22 cellular contexts compared by ENCODE assay signal in the genomic region with DNA sequence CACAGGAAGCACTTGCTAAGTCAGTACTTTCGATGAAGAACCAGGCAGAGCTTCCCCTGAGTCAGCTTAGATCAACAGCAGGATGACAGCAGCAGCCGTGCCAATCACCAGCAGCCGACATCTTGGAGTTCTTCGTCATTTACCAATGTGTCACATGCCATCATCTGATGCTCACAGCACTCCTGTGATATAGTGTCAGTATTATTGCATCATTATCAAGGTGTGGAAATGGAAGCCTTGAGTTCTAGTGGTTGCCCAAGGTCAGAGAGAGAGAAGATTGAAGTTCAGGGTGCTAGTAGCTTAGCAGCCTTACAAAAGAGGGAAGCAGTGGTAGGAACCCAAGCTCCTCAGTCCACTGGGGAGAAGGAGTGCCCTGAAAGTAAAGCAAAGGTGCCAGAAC.
DNase-seq lines count a peak whose midpoint lies in the region; ATAC-seq, FAIRE-seq and TF ChIP-seq lines count a peak whose summit lies in the region.
"Had no signal": no experiment of that assay in that cellular context is flagged by ENCODE, and none has a peak within 500 bp of the region (broad histone marks: within the 10 kb centered on the region; RNA-seq: fewer than 3 reads in every experiment).

No MANE protein-coding gene starts in this region.

- H2AK9ac ChIP-seq in IMR-90 (replicated peaks; ENCODE audit: low read depth, low read length, poor library complexity) = no peak overlapping the region

- H2BK12ac ChIP-seq in neuronal stem cell (ENCODE audit: low read length) = no peak overlapping the region

- no peak for ATAC-seq in IMR-90 (ENCODE audit: low read depth)
- ATAC-seq in K562 = no peak
- ATAC-seq in GM21390 (IDR thresholded peaks at IDR 0.05; ENCODE audit: unreplicated experiment) = no peak
- ATAC-seq: HCT116 had no signal

- no peak for TF ChIP-seq POLR2A in IMR-90 (IDR thresholded peaks at IDR 0.05; ENCODE audit: low read depth, low read length)
- TF ChIP-seq POLR2A in K562 (conservative IDR thresholded peaks at IDR 0.05) = no peak

- FAIRE-seq in K562 (lab: Jason Lieb, UNC) = no peak
- FAIRE-seq: GM12891, GM19239, HTR-8/SVneo had no signal

- H3K4ac ChIP-seq in IMR-90 (ENCODE audit: low read depth, low read length) (no peak overlapping the region), neuronal stem cell (ENCODE audit: low read length) (no peak overlapping the region)

- POLR2A ChIA-PET in IMR-90 (lab: Charles Lee; ENCODE audit: unreplicated experiment) = no interaction called here
- POLR2A ChIA-PET in K562 (lab: Yijun Ruan, JAX) = no interaction called here

- H3K4me2 ChIP-seq in IMR-90 (ENCODE audit: low read depth, low read length) (no peak overlapping the region), MM.1S (ENCODE audit: low read depth, low read length) (no peak overlapping the region), K562 (ENCODE audit: insufficient read depth, low read length) (no peak overlapping the region), neuronal stem cell (ENCODE audit: insufficient read depth, low read length, poor library complexity, severe bottlenecking) (no peak overlapping the region)

- H3K56ac ChIP-seq in IMR-90 (ENCODE audit: extremely low read depth, insufficient read depth, low read length) = no peak overlapping the region

- H3K9ac ChIP-seq in IMR-90 (ENCODE audit: low read depth, low read length) (no peak overlapping the region), MM.1S (ENCODE audit: low read length) (no peak overlapping the region), K562 (ENCODE audit: insufficient read depth in 1 of 2, low read depth in 2 of 2, low read length in 2 of 2) (no peak overlapping the region), neuronal stem cell (ENCODE audit: low read depth, low read length, poor library complexity) (no peak overlapping the region)

- H3K14ac ChIP-seq in IMR-90 (replicated peaks; ENCODE audit: low read depth, low read length) = no peak overlapping the region
- H3K14ac ChIP-seq in neuronal stem cell (ENCODE audit: low read length) = peak overlapping the region; percentile 77

- TF ChIP-seq RAD21 in IMR-90 (IDR thresholded peaks at IDR 0.05; ENCODE audit: low read length) (no peak), K562 (CRISPR knock-in tag; conservative IDR thresholded peaks at IDR 0.05 in 1 of 2, IDR thresholded peaks at IDR 0.05 in 1 of 2) (no peak)

- H2AFZ ChIP-seq in IMR-90 (replicated peaks; ENCODE audit: low read length, poor library complexity) = no peak overlapping the region
- no peak overlapping the region for H2AFZ ChIP-seq in MM.1S (ENCODE audit: low read length)
- no peak overlapping the region for H2AFZ ChIP-seq in K562 (ENCODE audit: low read depth, low read length)
- no peak overlapping the region for H2AFZ ChIP-seq in neuronal stem cell (ENCODE audit: low read length)

- no peak overlapping the region for H4K8ac ChIP-seq in IMR-90 (ENCODE audit: low read depth in 2 of 2, low read length in 2 of 2)
- no peak overlapping the region for H4K8ac ChIP-seq in neuronal stem cell (ENCODE audit: low read depth, low read length)

- intact Hi-C loops in IMR-90 (cut with micrococcal nuclease) (no loop called here), K562 (cut with micrococcal nuclease) (no loop called here)

- no peaks in the 10 kb centered on the region for H3K36me3 ChIP-seq in IMR-90 (ENCODE audit: control insufficient read depth, insufficient read depth, low read length)
- H3K36me3 ChIP-seq in MM.1S (replicated peaks; ENCODE audit: insufficient read depth, low read length) = no peaks in the 10 kb centered on the region
- H3K36me3 ChIP-seq in K562 (ENCODE audit: control insufficient read depth, insufficient read depth, low read length) = no peaks in the 10 kb centered on the region
- no peaks in the 10 kb centered on the region for H3K36me3 ChIP-seq in neuronal stem cell (replicated peaks in 1 of 2; ENCODE audit: control insufficient read depth in 2 of 2, insufficient read depth in 2 of 2, low read length in 2 of 2)
- H3K36me3 ChIP-seq: BE2C had no signal

- H2AK5ac ChIP-seq in IMR-90 (ENCODE audit: low read depth, low read length) = no peak overlapping the region
- no peak overlapping the region for H2AK5ac ChIP-seq in neuronal stem cell (ENCODE audit: low read depth, low read length)

- dilution Hi-C loops in IMR-90 (cut with HindIII; ENCODE audit: low sequenced_read_pairs, unreplicated experiment) = no loop called here

- WGBS in IMR-90 (ENCODE audit: extremely low coverage in 2 of 2, insufficient read length in 1 of 2), 2 experiments = 0% methylated on average over 1 of the region's 4 CpGs; no CpG with 5 or more reads in 1 of the 2 experiments
- 1% methylated on average over 4 of the region's 4 CpGs for WGBS in K562 (ENCODE audit: insufficient coverage, low coverage, missing lambda C conversion rate)
- no CpG with 5 or more reads among the region's 4 CpGs for WGBS in neuronal stem cell (ENCODE audit: extremely low coverage in 2 of 2, insufficient read length in 2 of 2, insufficient replicate concordance in 1 of 2), 2 donors

- no peak for TF ChIP-seq CTCF in IMR-90 (conservative IDR thresholded peaks at IDR 0.05; ENCODE audit: low read depth, low read length)
- TF ChIP-seq CTCF in MM.1S (IDR thresholded peaks at IDR 0.05; ENCODE audit: low read length) = no peak
- no peak for TF ChIP-seq CTCF in K562 (IDR thresholded peaks at IDR 0.05 in 2 of 3, conservative IDR thresholded peaks at IDR 0.05 in 1 of 3; ENCODE audit: insufficient read depth in 2 of 3, low read depth in 1 of 3, low read length in 3 of 3)

- BruUV-seq in IMR-90 (replicated peaks; lab: Mats Ljungman, UMichigan) = no TSS peak
- no TSS peak for BruUV-seq in K562 (replicated peaks; lab: Mats Ljungman, UMichigan)

- H3F3A ChIP-seq in MM.1S (ENCODE audit: insufficient read depth, low read length) = no peaks in the 10 kb centered on the region

- H3K4me3 ChIP-seq in IMR-90 (ENCODE audit: insufficient read depth, low read depth, low read length) (no peak overlapping the region), MM.1S (ENCODE audit: low read length) (no peak overlapping the region), K562 (no peak overlapping the region), neuronal stem cell (ENCODE audit: low read length in 2 of 2) (no peak overlapping the region)

- H4K5ac ChIP-seq in IMR-90 (ENCODE audit: low read depth, low read length) = no peak overlapping the region

- H3K27me3 ChIP-seq in IMR-90 (ENCODE audit: control insufficient read depth, insufficient read depth, low read length) = no peaks in the 10 kb centered on the region
- H3K27me3 ChIP-seq in MM.1S (replicated peaks; ENCODE audit: insufficient read depth, low read length) = peaks cover 23% of the 10 kb centered on the region
- peaks cover 0 to 7% of the 10 kb centered on the region in 2 experiments; a peak in 2 of 5 replicates for H3K27me3 ChIP-seq in K562 (ENCODE audit: control insufficient read depth in 2 of 2, insufficient read depth in 2 of 2, low read length in 2 of 2)
- peaks cover 0 to 3% (median 0%) of the 10 kb centered on the region in 3 experiments for H3K27me3 ChIP-seq in neuronal stem cell (ENCODE audit: control insufficient read depth in 3 of 3, insufficient read depth in 3 of 3, low read depth in 1 of 3, low read length in 3 of 3)
- H3K27me3 ChIP-seq: BE2C had no signal

- H3K27ac ChIP-seq in IMR-90 (ENCODE audit: insufficient read depth, low read length) (no peak overlapping the region), MM.1S (ENCODE audit: low read length) (no peak overlapping the region), K562 (ENCODE audit: extremely low read depth, low read depth, low read length) (no peak overlapping the region), neuronal stem cell (replicated peaks; ENCODE audit: low read length) (no peak overlapping the region)

- H3K79me2 ChIP-seq in MM.1S (ENCODE audit: low read length) = no peaks in the 10 kb centered on the region
- no peaks in the 10 kb centered on the region for H3K79me2 ChIP-seq in K562 (ENCODE audit: control insufficient read depth, insufficient read depth, low read length)

- H3K18ac ChIP-seq in IMR-90 (ENCODE audit: low read depth, low read length) = no peak overlapping the region
- H3K18ac ChIP-seq in neuronal stem cell (ENCODE audit: low read length) = no peak overlapping the region

- H3K4me1 ChIP-seq in IMR-90 (ENCODE audit: control insufficient read depth, insufficient read depth, low read length) (no peaks in the 10 kb centered on the region), MM.1S (ENCODE audit: low read length) (no peaks in the 10 kb centered on the region), K562 (replicated peaks in 1 of 2; ENCODE audit: control insufficient read depth in 2 of 2, insufficient read depth in 2 of 2, low read length in 2 of 2) (no peaks in the 10 kb centered on the region), neuronal stem cell (ENCODE audit: control insufficient read depth in 2 of 2, insufficient read depth in 1 of 2, low read depth in 1 of 2, low read length in 2 of 2) (no peaks in the 10 kb centered on the region)
- H3K4me1 ChIP-seq: BE2C had no signal

- no peaks in the 10 kb centered on the region for H3K9me3 ChIP-seq in IMR-90 (ENCODE audit: control insufficient read depth, insufficient read depth, low read length)
- no peaks in the 10 kb centered on the region for H3K9me3 ChIP-seq in MM.1S (replicated peaks; ENCODE audit: insufficient read depth, low read length)
- H3K9me3 ChIP-seq in K562 (replicated peaks; ENCODE audit: control insufficient read depth, insufficient read depth, low read depth, low read length) = no peaks in the 10 kb centered on the region
- no peaks in the 10 kb centered on the region for H3K9me3 ChIP-seq in neuronal stem cell (replicated peaks in 1 of 2; ENCODE audit: control insufficient read depth in 2 of 2, insufficient read depth in 1 of 2, low read depth in 1 of 2, low read length in 2 of 2)
- H3K9me3 ChIP-seq: BE2C had no signal

- no peaks in the 10 kb centered on the region for H3K9me2 ChIP-seq in MM.1S (replicated peaks; ENCODE audit: insufficient read depth, low read length)

- TF ChIP-seq EP300 in K562 (IDR thresholded peaks at IDR 0.05; ENCODE audit: low read length) = no peak

- DNase-seq in IMR-90 (no peak), MM.1S (peak; percentile 27), K562 (ENCODE audit: extremely low read depth in 1 of 4, low spot score in 3 of 4) (no peak), neuronal stem cell (ENCODE audit: low spot score) (no peak), T-helper 2 cell (no peak)
- DNase-seq: ACHN; BE2C; C1 segment of cervical spinal cord; CD8-positive, alpha-beta memory T cell; COR-L47; DMS 273 treated with DMSO at 0.1 percent for 48 hours; DMS53; DND-41; EL; GOT3; H7; HFFc6 had no signal

- H3K23ac ChIP-seq in IMR-90 (ENCODE audit: low read depth, low read length) = no peak overlapping the region
- no peak overlapping the region for H3K23ac ChIP-seq in neuronal stem cell (ENCODE audit: low read depth, low read length, poor library complexity)

- no peaks in the 10 kb centered on the region for H4K20me1 ChIP-seq in IMR-90 (ENCODE audit: insufficient read depth, low read length)
- H4K20me1 ChIP-seq in MM.1S (ENCODE audit: insufficient read depth, low read length) = no peaks in the 10 kb centered on the region
- H4K20me1 ChIP-seq in K562 (replicated peaks; ENCODE audit: control insufficient read depth, insufficient read depth, low read length) = no peaks in the 10 kb centered on the region

- H3K79me1 ChIP-seq in IMR-90 (ENCODE audit: low read depth in 1 of 2, low read length in 2 of 2) (no peaks in the 10 kb centered on the region), neuronal stem cell (ENCODE audit: low read depth, low read length) (no peaks in the 10 kb centered on the region)

- H3K9me1 ChIP-seq in IMR-90 (ENCODE audit: insufficient read depth, low read length) (no peaks in the 10 kb centered on the region), K562 (ENCODE audit: control insufficient read depth, insufficient read depth, low read length) (no peaks in the 10 kb centered on the region)

- no peak overlapping the region for H2BK120ac ChIP-seq in IMR-90 (ENCODE audit: low read depth, low read length)
- H2BK120ac ChIP-seq in neuronal stem cell (ENCODE audit: low read depth, low read length) = no peak overlapping the region

- H2BK5ac ChIP-seq in IMR-90 (ENCODE audit: low read depth, low read length, poor library complexity, severe bottlenecking) (no peak overlapping the region), neuronal stem cell (ENCODE audit: low read length) (no peak overlapping the region)

- in situ Hi-C loops in IMR-90 (cut with MboI; ENCODE audit: low sequenced_read_pairs) (no loop called here), K562 (cut with MboI) (no loop called here)

- H2BK15ac ChIP-seq in IMR-90 (ENCODE audit: low read depth, low read length) = no peak overlapping the region
- no peak overlapping the region for H2BK15ac ChIP-seq in neuronal stem cell (ENCODE audit: low read length)

- CTCF ChIA-PET in IMR-90 (lab: Yijun Ruan, JAX) = no interaction called here
- CTCF ChIA-PET in K562 (lab: Yijun Ruan, JAX; ENCODE audit: low intra/inter-chr PET ratio) = no interaction called here

- no peak overlapping the region for H2BK20ac ChIP-seq in IMR-90 (ENCODE audit: low read depth, low read length)

- H4K91ac ChIP-seq in IMR-90 (ENCODE audit: insufficient read depth, low read depth, low read length) (no peak overlapping the region), neuronal stem cell (ENCODE audit: low read depth, low read length, poor library complexity) (no peak overlapping the region)
